Comparison of ENCODE assay signal across 9 cellular contexts in the genomic region with DNA sequence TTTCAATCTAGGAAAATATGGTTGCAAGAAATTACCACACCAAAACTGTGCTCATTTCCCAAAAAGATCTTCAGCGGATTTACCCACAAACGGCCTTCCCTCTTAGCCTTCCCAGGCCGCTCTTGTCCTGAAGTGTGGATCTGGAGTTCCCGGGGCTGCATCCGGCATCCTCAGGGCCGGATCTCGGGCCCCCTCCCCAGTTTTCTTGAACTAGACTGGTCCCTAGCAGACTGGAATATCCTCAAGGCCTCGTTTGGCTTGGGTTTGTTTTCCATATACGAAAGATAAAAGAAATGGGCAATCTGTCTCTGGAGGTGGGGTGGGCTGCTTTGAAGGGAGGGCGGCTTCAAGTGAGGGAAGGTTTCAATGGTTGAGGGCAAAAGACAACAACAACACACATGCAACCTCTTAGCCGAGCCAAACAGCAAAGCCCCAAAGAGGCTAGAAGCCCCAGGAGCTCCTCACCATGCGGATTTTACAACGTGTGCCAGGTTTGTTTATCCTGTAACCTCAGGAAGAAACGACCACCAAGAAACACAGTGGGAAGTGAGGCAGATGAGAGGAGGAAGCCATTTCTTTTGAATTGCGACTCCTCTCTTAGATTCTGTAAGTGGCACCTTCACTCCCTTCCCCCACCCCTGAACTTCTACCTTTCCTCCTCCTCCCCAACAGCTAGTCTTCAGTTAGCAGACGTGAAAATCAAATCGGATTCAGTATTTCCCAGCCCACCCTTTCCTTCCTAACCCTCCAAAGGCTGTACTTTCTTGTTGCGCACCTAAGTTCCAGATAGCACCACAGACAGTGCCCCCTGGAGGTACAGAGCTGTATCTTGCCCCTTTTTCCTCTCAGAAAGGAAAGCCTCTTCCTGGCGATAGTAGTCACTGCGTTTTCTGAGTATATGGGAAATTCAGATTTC. TPM values are rescaled to one million over a fixed set of nuclear protein-coding genes. Genes with fewer than 3 reads are reported as not detected.
A peak's percentile ranks its signal among the peaks of the same experiment; 100 is the strongest.
DNase-seq lines count a peak whose midpoint lies in the region; ATAC-seq, FAIRE-seq and TF ChIP-seq lines count a peak whose summit lies in the region.
"Had no signal": no experiment of that assay in that cellular context is flagged by ENCODE, and none has a peak within 500 bp of the region (broad histone marks: within the 10 kb centered on the region; RNA-seq: fewer than 3 reads in every experiment).

No MANE protein-coding gene starts in this region.

- no peaks in the 10 kb centered on the region for H4K20me1 ChIP-seq in PC-3 (ENCODE audit: low read length)

- DNase-seq in GM12892 (ENCODE audit: insufficient read length) (no peak), HFF-Myc (ENCODE audit: extremely low read depth, low read depth) (no peak), PC-3 (peak; percentile 39), left kidney (ENCODE audit: low read depth, low spot score) (peak; percentile 67), thyroid gland (no peak), esophagus squamous epithelium (lab: John Stamatoyannopoulos, UW) (no peak)
- no peak for DNase-seq in activated CD8-positive, alpha-beta memory T cell treated with anti-CD3 and anti-CD28 coated beads, Interleukin-2, amount 50 U/mL, for 4 hours

- ATAC-seq in PC-3 (no peak), HG03097 (IDR thresholded peaks at IDR 0.05; ENCODE audit: low FRiP score, unreplicated experiment) (no peak)

- no peak for TF ChIP-seq POLR2A in GM12892 (IDR thresholded peaks at IDR 0.05; ENCODE audit: low read depth, low read length)
- no peak for TF ChIP-seq POLR2A in thyroid gland (IDR thresholded peaks at IDR 0.05)
- no peak for TF ChIP-seq POLR2A in esophagus squamous epithelium (IDR thresholded peaks at IDR 0.05)

- H3K4me1 ChIP-seq in PC-3 (ENCODE audit: insufficient read depth, low read length) (no peaks in the 10 kb centered on the region), thyroid gland (peaks cover 0 to 4% of the 10 kb centered on the region in 2 donors), esophagus squamous epithelium (peaks cover 0 to 9% (median 0%) of the 10 kb centered on the region in 3 donors)

- no peaks in the 10 kb centered on the region for H3K9me2 ChIP-seq in PC-3 (replicated peaks; ENCODE audit: low read length)

- TF ChIP-seq CTCF in HFF-Myc (IDR thresholded peaks at IDR 0.05; ENCODE audit: low read depth, low read length, missing control alignments) (peak; percentile 49), PC-3 (conservative IDR thresholded peaks at IDR 0.05; ENCODE audit: low read depth, low read length) (peak; percentile 74), thyroid gland (IDR thresholded peaks at IDR 0.05) (peak in 2 of 6 experiments; percentile 22 to 34), esophagus squamous epithelium (IDR thresholded peaks at IDR 0.05) (peak in 1 of 6 experiments; percentile 22)

- 52 to 54% methylated on average over 20 of the region's 20 CpGs for WGBS in thyroid gland, 2 donors
- WGBS in esophagus squamous epithelium, 2 donors, result 59 to 63% methylated on average over 20 of the region's 20 CpGs

- H3K79me2 ChIP-seq in PC-3 (ENCODE audit: low read length), result no peaks in the 10 kb centered on the region

- H3K9me3 ChIP-seq in PC-3 (ENCODE audit: low read length) (no peaks in the 10 kb centered on the region), thyroid gland (no peaks in the 10 kb centered on the region), esophagus squamous epithelium (no peaks in the 10 kb centered on the region)

- peaks cover 47% of the 10 kb centered on the region for H3K27me3 ChIP-seq in PC-3 (ENCODE audit: low read length)
- peaks cover 6% of the 10 kb centered on the region for H3K27me3 ChIP-seq in thyroid gland
- H3K27me3 ChIP-seq in esophagus squamous epithelium, result peaks cover 0 to 48% (median 2%) of the 10 kb centered on the region in 4 donors

- FAIRE-seq in GM12892 (lab: Jason Lieb, UNC), result peak; percentile 44
- FAIRE-seq: islet of Langerhans had no signal

- H3K4me2 ChIP-seq in PC-3 (ENCODE audit: low read length), result no peak overlapping the region

- no peak overlapping the region for H2AFZ ChIP-seq in PC-3 (ENCODE audit: low read length)

- H3K36me3 ChIP-seq in PC-3 (ENCODE audit: low read depth, low read length), result no peaks in the 10 kb centered on the region
- no peaks in the 10 kb centered on the region for H3K36me3 ChIP-seq in thyroid gland
- H3K36me3 ChIP-seq in esophagus squamous epithelium, result no peaks in the 10 kb centered on the region

- no TSS peak for BruUV-seq in PC-3 (replicated peaks; lab: Mats Ljungman, UMichigan)

- intact Hi-C loops in PC-3 (cut with micrococcal nuclease), result no loop called here
- intact Hi-C loops in thyroid gland (cut with DNase I), result no loop called here
- intact Hi-C loops in esophagus squamous epithelium (cut with DNase I), result no loop called here

- no peak overlapping the region for H3K27ac ChIP-seq in PC-3 (ENCODE audit: low read length)
- no peak overlapping the region for H3K27ac ChIP-seq in thyroid gland
- no peak overlapping the region for H3K27ac ChIP-seq in esophagus squamous epithelium

- H3K9ac ChIP-seq in PC-3 (ENCODE audit: low read length), result no peak overlapping the region

- no peak overlapping the region for H3K4me3 ChIP-seq in HFF-Myc (replicated peaks; ENCODE audit: low read depth, low read length)
- no peak overlapping the region for H3K4me3 ChIP-seq in PC-3 (ENCODE audit: low read length)
- H3K4me3 ChIP-seq in thyroid gland (replicated peaks in 1 of 3), result no peak overlapping the region
- no peak overlapping the region for H3K4me3 ChIP-seq in esophagus squamous epithelium

- CTCF ChIA-PET in PC-3 (lab: Charles Lee), result no interaction called here

- H3F3A ChIP-seq in PC-3 (ENCODE audit: low read length, unreplicated experiment), result no peaks in the 10 kb centered on the region

- POLR2A ChIA-PET in PC-3 (lab: Charles Lee; ENCODE audit: unreplicated experiment), result no interaction called here

RNA-seq across cellular contexts. Expression of a gene that starts 2.6 kb away (rescaled TPM):
- polyA plus RNA-seq in GM12892 (2012; ENCODE audit: missing spikeins), result not detected
- not detected in 2 replicates for total RNA-seq in PC-3 (2014; rRNA removed)
- total RNA-seq in thyroid gland, result not detected
- total RNA-seq in esophagus squamous epithelium, result under 1 TPM in 1 of 4 donors, not detected in 3; 0.19 TPM

RNA-seq across cellular contexts. Expression of a gene that starts 6.6 kb away (rescaled TPM):
- polyA plus RNA-seq in GM12892 (2012; ENCODE audit: missing spikeins), result not detected
- total RNA-seq in PC-3 (2014; rRNA removed), result not detected in 2 replicates
- total RNA-seq in thyroid gland, result not detected
- total RNA-seq in esophagus squamous epithelium, result not detected

Comparison
In these comparisons a context has a peak if more than half of its experiments do, and no peak if none do; other contexts are left out.
1. DNase-seq: peak in PC-3 (single experiment) and left kidney (single experiment); none in GM12892 (single experiment), HFF-Myc (single experiment), thyroid gland (0 of 2), activated CD8-positive, alpha-beta memory T cell treated with anti-CD3 and anti-CD28 coated beads, Interleukin-2, amount 50 U/mL, for 4 hours (single experiment) and esophagus squamous epithelium (single experiment).